ENCODE assay signal across 15 cellular contexts in the genomic region with DNA sequence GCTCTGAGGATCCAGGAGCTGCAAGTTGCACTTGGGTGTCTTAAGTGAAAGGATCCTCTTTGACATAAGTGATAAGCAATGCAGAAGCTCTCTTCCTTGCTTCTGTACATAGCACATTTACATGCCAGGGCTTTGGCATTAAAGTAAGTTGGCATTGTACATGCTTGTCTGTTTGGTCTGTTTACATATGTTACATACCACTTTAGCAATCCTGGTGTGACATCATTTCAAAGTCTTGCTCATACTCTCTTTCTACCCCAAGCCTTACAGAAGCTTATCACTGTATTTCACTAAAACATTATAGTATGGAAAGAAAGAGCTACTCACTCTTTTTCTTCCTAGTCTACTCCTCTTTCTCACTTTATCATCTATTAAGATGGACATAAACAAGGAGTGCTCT.
"Had no signal": no experiment of that assay in that cellular context is flagged by ENCODE, and none has a peak within 500 bp of the region (broad histone marks: within the 10 kb centered on the region; RNA-seq: fewer than 3 reads in every experiment).

No MANE protein-coding gene starts in this region.

- H3K36me3 ChIP-seq: adrenal gland, lower lobe of right lung, upper lobe of right lung had no signal

- H3K4me1 ChIP-seq: adrenal gland, lower lobe of right lung, testis, upper lobe of right lung had no signal

- DNase-seq: activated CD4-positive, alpha-beta T cell treated with anti-CD3 and anti-CD28 coated beads, Interleukin-2, amount 50 U/mL, for 1 hour; activated naive CD4-positive, alpha-beta T cell treated with anti-CD3 and anti-CD28 coated beads, Interleukin-2, amount 10 ng/mL, durations not matched to agents 7 days and 5 days; adrenal gland; cerebellar nuclear complex; endodermal cell; immature natural killer cell; left cardiac atrium; lower lobe of right lung; naive thymus-derived CD4-positive, alpha-beta T cell; retina; stimulated activated CD4-positive, alpha-beta T cell treated with anti-CD3 and anti-CD28 coated beads, Interleukin-4, amount 100 ng/mL, for 4 hours; stimulated activated naive CD8-positive, alpha-beta T cell treated with anti-CD3 and anti-CD28 coated beads, Interleukin-15, amount 100 ng/mL, for 72 hours; testis; upper lobe of right lung had no signal

- H3K27me3 ChIP-seq: adrenal gland, testis, upper lobe of right lung had no signal

- H3K27ac ChIP-seq: adrenal gland, lower lobe of right lung, testis, upper lobe of right lung had no signal

- ATAC-seq: esophagus mucosa; lower lobe of right lung; naive thymus-derived CD4-positive, alpha-beta T cell; stimulated activated naive CD8-positive, alpha-beta T cell treated with anti-CD3 and anti-CD28 coated beads, Interleukin-15, amount 100 ng/mL, for 72 hours; upper lobe of right lung had no signal

- H3K9me3 ChIP-seq: adrenal gland, testis, upper lobe of right lung had no signal

- H3K4me3 ChIP-seq: adrenal gland, lower lobe of right lung, testis, upper lobe of right lung had no signal
